ENCODE assay signal across 1 cellular context in genomic region chr13:46134961-46135522, GRCh38.
TF ChIP-seq lines count a peak whose summit lies in the region.

No MANE protein-coding gene starts in this region.

TF ChIP-seq in WTC11, 78 proteins besides CTCF, POLR2A, EP300 and RAD21 (continued from another document):
- TF ChIP-seq, protein P1, sequence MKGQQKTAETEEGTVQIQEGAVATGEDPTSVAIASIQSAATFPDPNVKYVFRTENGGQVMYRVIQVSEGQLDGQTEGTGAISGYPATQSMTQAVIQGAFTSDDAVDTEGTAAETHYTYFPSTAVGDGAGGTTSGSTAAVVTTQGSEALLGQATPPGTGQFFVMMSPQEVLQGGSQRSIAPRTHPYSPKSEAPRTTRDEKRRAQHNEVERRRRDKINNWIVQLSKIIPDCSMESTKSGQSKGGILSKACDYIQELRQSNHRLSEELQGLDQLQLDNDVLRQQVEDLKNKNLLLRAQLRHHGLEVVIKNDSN (CRISPR knock-in tag; IDR thresholded peaks at IDR 0.05): no peak
- no peak for TF ChIP-seq ZNF532 (CRISPR knock-in tag; IDR thresholded peaks at IDR 0.05; ENCODE audit: borderline replicate concordance)
- no peak for TF ChIP-seq ELF4 (CRISPR knock-in tag; IDR thresholded peaks at IDR 0.05; ENCODE audit: low read depth)
